In the genomic region with DNA sequence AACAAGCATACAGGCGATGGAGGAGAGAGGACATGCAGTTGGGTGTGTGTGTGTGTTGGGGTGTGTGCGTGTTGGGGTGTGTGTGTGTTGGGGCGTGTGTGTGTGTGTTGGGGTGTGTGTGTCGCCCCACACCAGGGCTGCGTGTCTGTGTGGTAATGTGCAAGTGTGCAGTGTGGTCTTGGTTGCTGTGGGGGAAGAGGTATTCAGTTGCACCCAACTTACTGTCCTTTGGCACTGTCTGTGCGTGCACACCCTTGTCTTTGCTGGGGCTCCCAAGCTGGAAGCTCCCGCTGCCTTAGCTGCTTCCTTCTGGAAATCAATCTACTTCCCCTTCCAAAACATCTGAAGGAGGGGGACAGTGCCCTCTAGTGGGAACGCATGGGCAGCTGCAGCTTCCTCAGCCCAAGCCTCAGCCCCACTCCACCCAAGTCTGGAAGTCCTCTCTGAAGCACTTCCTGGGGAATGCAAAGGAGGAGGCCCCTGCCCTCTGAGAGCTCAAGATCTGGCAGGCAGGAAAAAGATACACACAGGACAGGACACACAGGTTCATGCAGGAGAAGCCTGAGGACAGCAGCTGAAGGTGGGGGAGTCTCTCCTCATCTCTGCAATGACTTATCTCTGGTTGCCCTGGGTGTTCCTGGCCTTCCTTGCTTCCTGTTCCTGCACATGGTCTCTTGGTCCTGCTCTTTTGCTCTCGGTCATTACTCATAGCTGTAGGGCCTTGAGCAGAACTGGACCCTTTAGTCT, we compare ENCODE assay signal across 1 cellular context.
TF ChIP-seq lines count a peak whose summit lies in the region.

No MANE protein-coding gene starts in this region.

TF ChIP-seq in HepG2, 621 proteins besides CTCF, POLR2A, EP300 and RAD21 (continued from another document):
- TF ChIP-seq ZNF646 (CRISPR knock-in tag; IDR thresholded peaks at IDR 0.05) (0 out of 2 replicates have a peak, but pooled peaks have one; percentile 39), BORCS8-MEF2B (CRISPR knock-in tag; IDR thresholded peaks at IDR 0.05) (no peak), REST (IDR thresholded peaks at IDR 0.05; ENCODE audit: borderline replicate concordance in 1 of 2, low read depth in 1 of 2, low read length in 2 of 2) (no peak), SMC3 (IDR thresholded peaks at IDR 0.05; ENCODE audit: low read length) (peak; percentile 83), AKAP8 (CRISPR knock-in tag; IDR thresholded peaks at IDR 0.05) (no peak), ZNF382 (CRISPR knock-in tag; IDR thresholded peaks at IDR 0.05; ENCODE audit: borderline replicate concordance) (no peak), ADNP (CRISPR knock-in tag; IDR thresholded peaks at IDR 0.05) (no peak), HBP1 (CRISPR knock-in tag; IDR thresholded peaks at IDR 0.05; ENCODE audit: low read depth) (no peak), ZBTB38 (CRISPR knock-in tag; IDR thresholded peaks at IDR 0.05) (no peak), SP4 (CRISPR knock-in tag; IDR thresholded peaks at IDR 0.05) (0 out of 2 replicates have a peak, but pooled peaks have one; percentile 23), ZNF652 (CRISPR knock-in tag; IDR thresholded peaks at IDR 0.05; ENCODE audit: borderline replicate concordance, low read depth) (no peak), ZSCAN29 (CRISPR knock-in tag; conservative IDR thresholded peaks at IDR 0.05) (no peak), HNRNPUL1 (IDR thresholded peaks at IDR 0.05; ENCODE audit: low read depth, low read length) (no peak), ZNF367 (CRISPR knock-in tag; IDR thresholded peaks at IDR 0.05; ENCODE audit: borderline replicate concordance) (no peak), ZNF598 (CRISPR knock-in tag; IDR thresholded peaks at IDR 0.05; ENCODE audit: borderline replicate concordance) (no peak), SKI (IDR thresholded peaks at IDR 0.05; ENCODE audit: partially characterized antibody) (no peak), ZKSCAN1 (IDR thresholded peaks at IDR 0.05; ENCODE audit: low read length) (no peak), MAZ (IDR thresholded peaks at IDR 0.05; ENCODE audit: borderline replicate concordance, low read depth, low read length) (no peak), MAZ (CRISPR knock-in tag; IDR thresholded peaks at IDR 0.05; ENCODE audit: low read depth) (no peak)
- TF ChIP-seq, protein P1, sequence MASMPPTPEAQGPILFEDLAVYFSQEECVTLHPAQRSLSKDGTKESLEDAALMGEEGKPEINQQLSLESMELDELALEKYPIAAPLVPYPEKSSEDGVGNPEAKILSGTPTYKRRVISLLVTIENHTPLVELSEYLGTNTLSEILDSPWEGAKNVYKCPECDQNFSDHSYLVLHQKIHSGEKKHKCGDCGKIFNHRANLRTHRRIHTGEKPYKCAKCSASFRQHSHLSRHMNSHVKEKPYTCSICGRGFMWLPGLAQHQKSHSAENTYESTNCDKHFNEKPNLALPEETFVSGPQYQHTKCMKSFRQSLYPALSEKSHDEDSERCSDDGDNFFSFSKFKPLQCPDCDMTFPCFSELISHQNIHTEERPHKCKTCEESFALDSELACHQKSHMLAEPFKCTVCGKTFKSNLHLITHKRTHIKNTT (CRISPR knock-in tag; IDR thresholded peaks at IDR 0.05) = no peak
- TF ChIP-seq, protein P2, sequence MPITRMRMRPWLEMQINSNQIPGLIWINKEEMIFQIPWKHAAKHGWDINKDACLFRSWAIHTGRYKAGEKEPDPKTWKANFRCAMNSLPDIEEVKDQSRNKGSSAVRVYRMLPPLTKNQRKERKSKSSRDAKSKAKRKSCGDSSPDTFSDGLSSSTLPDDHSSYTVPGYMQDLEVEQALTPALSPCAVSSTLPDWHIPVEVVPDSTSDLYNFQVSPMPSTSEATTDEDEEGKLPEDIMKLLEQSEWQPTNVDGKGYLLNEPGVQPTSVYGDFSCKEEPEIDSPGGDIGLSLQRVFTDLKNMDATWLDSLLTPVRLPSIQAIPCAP (CRISPR knock-in tag; IDR thresholded peaks at IDR 0.05; ENCODE audit: low read depth) = no peak
- TF ChIP-seq, protein P3, sequence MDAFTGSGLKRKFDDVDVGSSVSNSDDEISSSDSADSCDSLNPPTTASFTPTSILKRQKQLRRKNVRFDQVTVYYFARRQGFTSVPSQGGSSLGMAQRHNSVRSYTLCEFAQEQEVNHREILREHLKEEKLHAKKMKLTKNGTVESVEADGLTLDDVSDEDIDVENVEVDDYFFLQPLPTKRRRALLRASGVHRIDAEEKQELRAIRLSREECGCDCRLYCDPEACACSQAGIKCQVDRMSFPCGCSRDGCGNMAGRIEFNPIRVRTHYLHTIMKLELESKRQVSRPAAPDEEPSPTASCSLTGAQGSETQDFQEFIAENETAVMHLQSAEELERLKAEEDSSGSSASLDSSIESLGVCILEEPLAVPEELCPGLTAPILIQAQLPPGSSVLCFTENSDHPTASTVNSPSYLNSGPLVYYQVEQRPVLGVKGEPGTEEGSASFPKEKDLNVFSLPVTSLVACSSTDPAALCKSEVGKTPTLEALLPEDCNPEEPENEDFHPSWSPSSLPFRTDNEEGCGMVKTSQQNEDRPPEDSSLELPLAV (CRISPR knock-in tag; conservative IDR thresholded peaks at IDR 0.05; ENCODE audit: low read depth) = no peak
